19 cellular contexts compared by ENCODE assay signal in genomic region chr18:14908541-14908940, GRCh38.
A peak's percentile ranks its signal among the peaks of the same experiment; 100 is the strongest.
DNase-seq lines count a peak whose midpoint lies in the region; ATAC-seq and TF ChIP-seq lines count a peak whose summit lies in the region.
"Had no signal": no experiment of that assay in that cellular context is flagged by ENCODE, and none has a peak within 500 bp of the region (broad histone marks: within the 10 kb centered on the region; RNA-seq: fewer than 3 reads in every experiment).

No MANE protein-coding gene starts in this region.

- no peak overlapping the region for H3K27ac Mint-ChIP-seq in stimulated activated memory B cell treated with anti-CD40 and anti-IgM and Interleukin-4, amounts not matched to agents 10 μg/mL and 1 μg/mL and 100 μg/mL, for 72 hours
- H3K27ac Mint-ChIP-seq: CD4-positive, alpha-beta memory T cell had no signal

- H4K20me1 ChIP-seq in OCI-LY7 (ENCODE audit: insufficient read depth, low read length): no peaks in the 10 kb centered on the region

- no peaks in the 10 kb centered on the region for H3K36me3 Mint-ChIP-seq in stimulated activated memory B cell treated with anti-CD40 and anti-IgM and Interleukin-4, amounts not matched to agents 10 μg/mL and 1 μg/mL and 100 μg/mL, for 72 hours
- H3K36me3 Mint-ChIP-seq: CD4-positive, alpha-beta memory T cell had no signal

- H3K9me3 ChIP-seq in OCI-LY7 (ENCODE audit: low read length): no peaks in the 10 kb centered on the region
- no peaks in the 10 kb centered on the region for H3K9me3 ChIP-seq in stomach
- H3K9me3 ChIP-seq: A549, HAP-1 had no signal

- H3K36me3 ChIP-seq in OCI-LY7 (ENCODE audit: insufficient read depth, low read length) (no peaks in the 10 kb centered on the region), stomach (no peaks in the 10 kb centered on the region)
- H3K36me3 ChIP-seq: HAP-1 had no signal

- no TSS peak for BruUV-seq in OCI-LY7 (replicated peaks; lab: Mats Ljungman, UMichigan)

- TF ChIP-seq POLR2A in stomach (IDR thresholded peaks at IDR 0.05): no peak

- no peaks in the 10 kb centered on the region for H3K4me1 Mint-ChIP-seq in stimulated activated memory B cell treated with anti-CD40 and anti-IgM and Interleukin-4, amounts not matched to agents 10 μg/mL and 1 μg/mL and 100 μg/mL, for 72 hours
- H3K4me1 Mint-ChIP-seq: CD4-positive, alpha-beta memory T cell had no signal

- no peak overlapping the region for H3K4me2 ChIP-seq in OCI-LY7 (ENCODE audit: low read length)
- H3K4me2 ChIP-seq: A549 had no signal

- no peak for TF ChIP-seq EP300 in stomach (IDR thresholded peaks at IDR 0.05)

- ATAC-seq in stimulated activated memory B cell treated with anti-CD40 and anti-IgM and Interleukin-4, amounts not matched to agents 10 μg/mL and 1 μg/mL and 100 μg/mL, for 72 hours: peak; percentile 21
- ATAC-seq: A549, GM12878 had no signal

- DNase-seq in D341Med (ENCODE audit: low spot score): peak; percentile 8
- peak; percentile 30 for DNase-seq in islet precursor cell
- DNase-seq in OCI-LY7 (ENCODE audit: low spot score): no peak
- DNase-seq in stomach: no peak
- DNase-seq in HEK293T (ENCODE audit: extremely low spot score): no peak
- no peak for DNase-seq in KG1 (lab: John Stamatoyannopoulos, UW)
- DNase-seq: 8988T; ACHN; C1 segment of cervical spinal cord; Calu3; CD4-positive, alpha-beta memory T cell; COR-L47; DMS153; DND-41; GOT3 had no signal

- TF ChIP-seq CTCF in OCI-LY7 (conservative IDR thresholded peaks at IDR 0.05; ENCODE audit: low read length): no peak
- TF ChIP-seq CTCF in stomach (IDR thresholded peaks at IDR 0.05): no peak

- CTCF ChIA-PET in OCI-LY7 (lab: Charles Lee; ENCODE audit: unreplicated experiment) (no interaction called here), HEK293T (lab: Yijun Ruan, JAX) (no interaction called here)

- POLR2A ChIA-PET in OCI-LY7 (lab: Charles Lee) (no interaction called here), HEK293T (lab: Yijun Ruan, JAX) (no interaction called here)

- no peak overlapping the region for H3K4me3 Mint-ChIP-seq in stimulated activated memory B cell treated with anti-CD40 and anti-IgM and Interleukin-4, amounts not matched to agents 10 μg/mL and 1 μg/mL and 100 μg/mL, for 72 hours
- H3K4me3 Mint-ChIP-seq: CD4-positive, alpha-beta memory T cell had no signal

- H3K4me1 ChIP-seq in OCI-LY7 (ENCODE audit: insufficient read depth, low read length, poor library complexity, severe bottlenecking) (no peaks in the 10 kb centered on the region), stomach (no peaks in the 10 kb centered on the region)
- H3K4me1 ChIP-seq: A549, HAP-1 had no signal

- no peak overlapping the region for H3K27ac ChIP-seq in OCI-LY7 (ENCODE audit: low read depth, low read length, poor library complexity, severe bottlenecking)
- H3K27ac ChIP-seq in stomach: no peak overlapping the region
- H3K27ac ChIP-seq: A549 had no signal

- H3K79me2 ChIP-seq in OCI-LY7 (ENCODE audit: insufficient read depth, low read depth, low read length): no peaks in the 10 kb centered on the region

- intact Hi-C loops in OCI-LY7 (cut with micrococcal nuclease; ENCODE audit: unreplicated experiment) (no loop called here), stomach (cut with DNase I; ENCODE audit: low total_unique reads) (no loop called here)

- H2AFZ ChIP-seq in OCI-LY7 (ENCODE audit: low read length): no peak overlapping the region

- H3K27me3 Mint-ChIP-seq in stimulated activated memory B cell treated with anti-CD40 and anti-IgM and Interleukin-4, amounts not matched to agents 10 μg/mL and 1 μg/mL and 100 μg/mL, for 72 hours: no peaks in the 10 kb centered on the region

- no peaks in the 10 kb centered on the region for H3K27me3 ChIP-seq in stomach

- H3K9me2 ChIP-seq in OCI-LY7 (ENCODE audit: insufficient read depth, low read length): no peaks in the 10 kb centered on the region

- 64 to 80% (median 65%) methylated on average over 5 of the region's 5 CpGs for WGBS in stomach, 5 donors

- H3K9me3 Mint-ChIP-seq in stimulated activated memory B cell treated with anti-CD40 and anti-IgM and Interleukin-4, amounts not matched to agents 10 μg/mL and 1 μg/mL and 100 μg/mL, for 72 hours: peaks cover 6% of the 10 kb centered on the region

- H3K4me3 ChIP-seq in OCI-LY7 (ENCODE audit: low read depth, low read length, poor library complexity, severe bottlenecking) (no peak overlapping the region), stomach (no peak overlapping the region)
- H3K4me3 ChIP-seq: A549, GM12878, HAP-1 had no signal

TF ChIP-seq in HEK293T, 16 proteins besides CTCF, POLR2A, EP300 and RAD21:
- TF ChIP-seq HDGF (IDR thresholded peaks at IDR 0.05; ENCODE audit: borderline replicate concordance) (no peak), TARDBP (IDR thresholded peaks at IDR 0.05) (no peak), ARNT (IDR thresholded peaks at IDR 0.05) (no peak), SUZ12 (IDR thresholded peaks at IDR 0.05) (no peak), FOXK2 (IDR thresholded peaks at IDR 0.05) (no peak), ELF4 (IDR thresholded peaks at IDR 0.05) (no peak), NFRKB (IDR thresholded peaks at IDR 0.05) (no peak), ZNF384 (IDR thresholded peaks at IDR 0.05) (no peak)

Comparison
In these comparisons a context has a peak if more than half of its experiments do, and no peak if none do; other contexts are left out.
1. DNase-seq: peak in D341Med (single experiment) and islet precursor cell (single experiment); none in OCI-LY7 (single experiment), stomach (single experiment), HEK293T (single experiment) and KG1 (single experiment).